Comparison of ENCODE assay signal across 31 cellular contexts in genomic region chr3:32359766-32360513, GRCh38. TPM values are rescaled to one million over a fixed set of nuclear protein-coding genes. Genes with fewer than 3 reads are reported as not detected.
A peak's percentile ranks its signal among the peaks of the same experiment; 100 is the strongest.
DNase-seq lines count a peak whose midpoint lies in the region; ATAC-seq, FAIRE-seq and TF ChIP-seq lines count a peak whose summit lies in the region.
"Had no signal": no experiment of that assay in that cellular context is flagged by ENCODE, and none has a peak within 500 bp of the region (broad histone marks: within the 10 kb centered on the region; RNA-seq: fewer than 3 reads in every experiment).

No MANE protein-coding gene starts in this region.

- H4K8ac ChIP-seq in H1 (ENCODE audit: extremely low read depth, insufficient read depth, low read length) (no peak overlapping the region), mesenchymal stem cell (ENCODE audit: low read length) (no peak overlapping the region)

- DNase-seq in ACHN: peak; percentile 25
- DNase-seq in H1 (ENCODE audit: low read depth in 1 of 2, low spot score in 2 of 2): peak in 1 of 2 experiments; percentile 36
- DNase-seq in mesenchymal stem cell: no peak
- DNase-seq in DMS53 (lab: John Stamatoyannopoulos, UW): no peak
- no peak for DNase-seq in NCI-H2081 (lab: John Stamatoyannopoulos, UW)
- no peak for DNase-seq in MV-4-11 (lab: John Stamatoyannopoulos, UW)
- DNase-seq: activated CD4-positive, alpha-beta T cell treated with anti-CD3 and anti-CD28 coated beads, Interleukin-2, amount 10 ng/mL, durations not matched to agents 7 days and 5 days; activated gamma-delta T cell; activated naive CD8-positive, alpha-beta T cell treated with anti-CD3 and anti-CD28 coated beads for 36 hours; activated T-cell treated with anti-CD3 and anti-CD28 coated beads, Interleukin-2, amount 50 U/mL, for 1 hour; aorta; CD4-positive, alpha-beta T cell; EL; KG1; NCI-H1417 treated with DMSO at 0.1 percent for 48 hours; NCI-H2029 treated with DMSO at 0.1 percent for 48 hours; NCI-H2227 treated with DMSO at 0.1 percent for 48 hours; NCI-H748 treated with DMSO at 0.1 percent for 48 hours; stimulated activated CD4-positive, alpha-beta T cell treated with anti-CD3 and anti-CD28 coated beads, Interleukin-1b, Interleukin-23, amount 100 ng/mL, for 48 hours; T1000; testis had no signal

- peak overlapping the region; percentile 9; the same call in 1 of the 2 replicates for H3K9ac ChIP-seq in HUES64 (ENCODE audit: low read depth, low read length)
- H3K9ac ChIP-seq in H1 (replicated peaks in 1 of 4; ENCODE audit: extremely low read depth in 1 of 4, low read depth in 3 of 4, low read length in 3 of 4): no peak overlapping the region
- H3K9ac ChIP-seq in mesenchymal stem cell (ENCODE audit: low read length): no peak overlapping the region
- H3K9ac ChIP-seq: parathyroid adenoma had no signal

- TF ChIP-seq POLR2A in H1 (IDR thresholded peaks at IDR 0.05; ENCODE audit: control extremely low read depth in 1 of 2, low read depth in 2 of 2, low read length in 2 of 2): no peak

- H2AFZ ChIP-seq in H1 (ENCODE audit: low read length) (no peak overlapping the region), mesenchymal stem cell (ENCODE audit: low read depth, low read length) (no peak overlapping the region)
- H2AFZ ChIP-seq: parathyroid adenoma had no signal

- TF ChIP-seq EP300 in H1 (IDR thresholded peaks at IDR 0.05; ENCODE audit: borderline replicate concordance in 1 of 2, low read depth in 2 of 2, low read length in 2 of 2): no peak

- H2AK5ac ChIP-seq in H1 (ENCODE audit: low read depth, low read length): no peak overlapping the region
- no peak overlapping the region for H2AK5ac ChIP-seq in mesenchymal stem cell (ENCODE audit: low read length, severe bottlenecking)

- H2BK15ac ChIP-seq in H1 (ENCODE audit: low read length) (no peak overlapping the region), mesenchymal stem cell (ENCODE audit: low read depth, poor library complexity, severe bottlenecking) (no peak overlapping the region)

- 88% methylated on average over 5 of the region's 6 CpGs for WGBS in HUES64
- WGBS in H1 (ENCODE audit: extremely low coverage in 1 of 2, insufficient coverage in 1 of 2, insufficient read length in 1 of 2, insufficient replicate concordance in 2 of 2, low coverage in 1 of 2, low lambda C conversion rate in 2 of 2, missing lambda C conversion rate in 1 of 2), 2 experiments: 82% methylated on average over 6 of the region's 6 CpGs; no CpG with 5 or more reads in 1 of the 2 experiments
- 75% methylated on average over 5 of the region's 6 CpGs for WGBS in mesenchymal stem cell

- no peaks in the 10 kb centered on the region for H3K36me3 ChIP-seq in HUES64 (ENCODE audit: insufficient read depth, low read length)
- no peaks in the 10 kb centered on the region for H3K36me3 ChIP-seq in H1 (ENCODE audit: control insufficient read depth in 2 of 4, insufficient read depth in 4 of 4, low read length in 3 of 4)
- H3K36me3 ChIP-seq in mesenchymal stem cell (ENCODE audit: control insufficient read depth in 1 of 2, insufficient read depth in 2 of 2, low read depth in 1 of 2, low read length in 2 of 2): no peaks in the 10 kb centered on the region
- H3K36me3 ChIP-seq: gastroesophageal sphincter, right atrium auricular region, SJSA1 had no signal

- H3K4me3 ChIP-seq in HUES64 (ENCODE audit: low read length): no peak overlapping the region
- H3K4me3 ChIP-seq in H1 (ENCODE audit: extremely low read depth in 1 of 4, insufficient read depth in 2 of 4, low read depth in 3 of 4, low read length in 4 of 4): no peak overlapping the region
- no peak overlapping the region for H3K4me3 ChIP-seq in mesenchymal stem cell (ENCODE audit: insufficient read depth in 1 of 2, low read depth in 1 of 2, low read length in 2 of 2)
- H3K4me3 ChIP-seq: gastroesophageal sphincter, GM12878, right atrium auricular region, SJSA1, smooth muscle cell, testis had no signal

- no peak for TF ChIP-seq RAD21 in H1 (IDR thresholded peaks at IDR 0.05 in 1 of 2, conservative IDR thresholded peaks at IDR 0.05 in 1 of 2; ENCODE audit: low read depth in 2 of 2, low read length in 2 of 2)

- H3K23ac ChIP-seq in H1 (ENCODE audit: insufficient read length): no peak overlapping the region
- no peak overlapping the region for H3K23ac ChIP-seq in mesenchymal stem cell (ENCODE audit: low read length in 2 of 2)

- H4K5ac ChIP-seq in H1 (ENCODE audit: insufficient read length, low read depth, low read length): no peak overlapping the region

- POLR2A ChIA-PET in H1 (lab: Charles Lee; ENCODE audit: partially characterized antibody): no interaction called here

- CTCF ChIA-PET in H1 (lab: Charles Lee; ENCODE audit: partially characterized antibody): interaction anchor here (0.8 to 8.8 kb wide), 3 partner anchors 10 to 81 kb away, joined by 3 to 91 read pairs (median 4); no protein-coding TSS in a partner anchor

- no peaks in the 10 kb centered on the region; the same call in 1 of the 2 replicates for H3K79me1 ChIP-seq in H1 (ENCODE audit: low read depth, low read length)
- peaks cover 3% of the 10 kb centered on the region for H3K79me1 ChIP-seq in mesenchymal stem cell (replicated peaks; ENCODE audit: low read length, poor library complexity, severe bottlenecking)

- no peak overlapping the region; the same call in 1 of the 2 replicates for H2BK5ac ChIP-seq in H1 (ENCODE audit: low read depth, low read length)
- H2BK5ac ChIP-seq in mesenchymal stem cell (ENCODE audit: low read depth, low read length, poor library complexity, severe bottlenecking): no peak overlapping the region

- H4K20me1 ChIP-seq in H1 (replicated peaks in 1 of 2; ENCODE audit: control insufficient read depth in 1 of 2, insufficient read depth in 2 of 2, low read length in 2 of 2): no peaks in the 10 kb centered on the region

- H3K23me2 ChIP-seq in H1 (ENCODE audit: low read depth, low read length): no peaks in the 10 kb centered on the region; the same call in 1 of the 2 replicates

- H3K27me3 ChIP-seq in HUES64 (ENCODE audit: insufficient read depth, low read length): no peaks in the 10 kb centered on the region
- no peaks in the 10 kb centered on the region for H3K27me3 ChIP-seq in H1 (replicated peaks in 1 of 4; ENCODE audit: control insufficient read depth in 3 of 4, extremely low read depth in 1 of 4, insufficient read depth in 3 of 4, low read length in 3 of 4)
- peaks cover 0 to 20% of the 10 kb centered on the region in 2 experiments for H3K27me3 ChIP-seq in mesenchymal stem cell (ENCODE audit: control insufficient read depth in 1 of 2, insufficient read depth in 1 of 2, low read length in 2 of 2)
- H3K27me3 ChIP-seq: right atrium auricular region, testis had no signal

- H3K14ac ChIP-seq in H1 (ENCODE audit: insufficient read length) (no peak overlapping the region), mesenchymal stem cell (ENCODE audit: low read length in 2 of 2) (no peak overlapping the region)

- H2BK12ac ChIP-seq in H1 (ENCODE audit: low read depth, low read length) (no peak overlapping the region), mesenchymal stem cell (ENCODE audit: low read length in 2 of 2) (no peak overlapping the region)

- H3K27ac ChIP-seq in HUES64 (ENCODE audit: low read depth, low read length) (peak overlapping the region; percentile 31; the same call in 1 of the 2 replicates), H1 (ENCODE audit: low read depth, low read length) (0 out of 2 replicates have a peak overlapping the region, but pooled peaks have one; percentile 35), mesenchymal stem cell (ENCODE audit: low read length, poor library complexity, severe bottlenecking) (peak overlapping the region; percentile 8)
- H3K27ac ChIP-seq: gastroesophageal sphincter, parathyroid adenoma, right atrium auricular region, SJSA1, testis had no signal

- H2BK120ac ChIP-seq in H1 (replicated peaks; ENCODE audit: low read depth, low read length) (no peak overlapping the region), mesenchymal stem cell (ENCODE audit: low read depth, low read length) (no peak overlapping the region)

- H3K79me2 ChIP-seq in H1 (ENCODE audit: control insufficient read depth in 1 of 2, insufficient read depth in 2 of 2, low read length in 2 of 2): no peaks in the 10 kb centered on the region

- no peak for ATAC-seq in GM21576 (IDR thresholded peaks at IDR 0.05; ENCODE audit: unreplicated experiment)
- ATAC-seq: gastroesophageal sphincter, GM12878, HCT116 had no signal

- H3K4me1 ChIP-seq in HUES64 (ENCODE audit: insufficient read depth, low read length): peaks cover 17% of the 10 kb centered on the region
- peaks cover 0 to 15% (median 4%) of the 10 kb centered on the region in 4 experiments; a peak in 5 of 7 replicates for H3K4me1 ChIP-seq in H1 (replicated peaks in 1 of 4; ENCODE audit: control insufficient read depth in 3 of 4, insufficient read depth in 4 of 4, low read length in 3 of 4)
- peaks cover 6% of the 10 kb centered on the region for H3K4me1 ChIP-seq in mesenchymal stem cell (ENCODE audit: control insufficient read depth, insufficient read depth, low read depth, low read length)
- H3K4me1 ChIP-seq: gastroesophageal sphincter, parathyroid adenoma, right atrium auricular region, testis had no signal

- no peak overlapping the region for H2BK20ac ChIP-seq in H1 (ENCODE audit: low read length)

- no peak overlapping the region for H3K18ac ChIP-seq in H1 (ENCODE audit: extremely low read depth, low read length)
- H3K18ac ChIP-seq in mesenchymal stem cell (ENCODE audit: low read depth in 1 of 2, low read length in 2 of 2): no peak overlapping the region

- H3K4me2 ChIP-seq in H1 (ENCODE audit: insufficient read depth in 1 of 2, low read depth in 2 of 2, low read length in 2 of 2) (no peak overlapping the region), mesenchymal stem cell (ENCODE audit: low read length, poor library complexity, severe bottlenecking) (no peak overlapping the region)
- H3K4me2 ChIP-seq: smooth muscle cell had no signal

- TF ChIP-seq CTCF in H1 (IDR thresholded peaks at IDR 0.05; ENCODE audit: control extremely low read depth in 1 of 3, insufficient read depth in 1 of 3, low read depth in 1 of 3, low read length in 3 of 3): no peak

- FAIRE-seq in H1 (lab: Jason Lieb, UNC): no peak
- FAIRE-seq: bronchial epithelial cell, GM12878 had no signal

- H3K9me3 ChIP-seq in HUES64 (ENCODE audit: insufficient read depth, low read depth, low read length) (no peaks in the 10 kb centered on the region), H1 (ENCODE audit: insufficient read depth in 2 of 2, low read depth in 1 of 2, low read length in 1 of 2) (no peaks in the 10 kb centered on the region), mesenchymal stem cell (ENCODE audit: control insufficient read depth, low read length) (no peaks in the 10 kb centered on the region)
- H3K9me3 ChIP-seq: gastroesophageal sphincter, right atrium auricular region, SJSA1, testis had no signal

- in situ Hi-C loops in ACHN (cut with HindIII; ENCODE audit: low pct_ligation_motif_present, low pct_unique_long_range_greater_than_20kb, low sequenced_read_pairs): no loop called here

- H3K4ac ChIP-seq in H1 (replicated peaks; ENCODE audit: insufficient read length, low read depth, low read length): no peak overlapping the region
- H3K4ac ChIP-seq in mesenchymal stem cell (ENCODE audit: low read depth in 1 of 2, low read length in 2 of 2): no peak overlapping the region

- H4K91ac ChIP-seq in H1 (replicated peaks; ENCODE audit: insufficient read length, low read length) (no peak overlapping the region), mesenchymal stem cell (ENCODE audit: low read length) (no peak overlapping the region)

- H3K56ac ChIP-seq in H1 (replicated peaks; ENCODE audit: insufficient read length, low read depth, low read length): no peak overlapping the region

RNA-seq across cellular contexts. Expression of gene CMTM7, which starts 31.7 kb away (rescaled TPM):
- polyA plus RNA-seq in HUES64 (2013, experiment 1 of 2): 28.0 TPM
- 38.2 TPM for polyA plus RNA-seq in HUES64 (2013, experiment 2 of 2)
- total RNA-seq in H1 (2021; fragmentation: NEBNext Ultra II Directional; extraction: Animal tissue kit (Norgen Biotek cat#: 25700)): 30.6 and 33.3 TPM in 2 replicates
- polyA plus RNA-seq in H1 (2011; rRNA removed): 65.8 and 74.0 TPM in 2 replicates
- 37.3 TPM for polyA plus RNA-seq in H1 (2011; cell fraction: cytosol; rRNA removed)
- polyA plus RNA-seq in H1 (2011; cell fraction: nucleus; rRNA removed): 48.0 TPM
- 30.6 to 37.6 TPM (median 31.3 TPM) in 4 replicates for polyA plus RNA-seq in H1 (2012, experiment 1 of 2)
- 33.4 TPM for polyA plus RNA-seq in H1 (2012, experiment 2 of 2)
- polyA plus RNA-seq in H1 (2013, experiment 1 of 2): 35.5 TPM
- polyA plus RNA-seq in H1 (2013, experiment 2 of 2): 39.5 TPM
- polyA minus RNA-seq in H1 (2011; rRNA and poly(A)+ RNA removed): 20.8 and 24.3 TPM in 2 replicates
- 16.1 TPM for polyA minus RNA-seq in H1 (2011; cell fraction: cytosol; rRNA and poly(A)+ RNA removed)
- 24.2 TPM for polyA minus RNA-seq in H1 (2011; cell fraction: nucleus; rRNA and poly(A)+ RNA removed)
- polyA plus RNA-seq in mesenchymal stem cell (2013, experiment 1 of 2): 15.4 TPM
- polyA plus RNA-seq in mesenchymal stem cell (2013, experiment 2 of 2): 14.4 TPM
